In genomic region chr7:65007036-65007435, GRCh38 we compare ENCODE assay signal across 7 cellular contexts. TPM values are rescaled to one million over a fixed set of nuclear protein-coding genes. Genes with fewer than 3 reads are reported as not detected.
DNase-seq lines count a peak whose midpoint lies in the region; ATAC-seq and TF ChIP-seq lines count a peak whose summit lies in the region.
"Not testable (repeated sequence)": the region's sequence is repeated elsewhere in the genome, so short reads cannot be mapped to it uniquely, and the experiment has no call there.

No MANE protein-coding gene starts in this region.

- not testable (repeated sequence) for H3K9me3 ChIP-seq in SU-DHL-6 (ENCODE audit: insufficient read depth, low read length); mesenchymal stem cell (ENCODE audit: control insufficient read depth, low read length)

- H3K18ac ChIP-seq in mesenchymal stem cell (ENCODE audit: low read depth in 1 of 2, low read length in 2 of 2), result not testable (repeated sequence)

- peaks cover 44% of the 10 kb centered on the region for H3K79me2 ChIP-seq in SU-DHL-6 (ENCODE audit: insufficient read depth, low read length)

- peak overlapping the region; percentile 80 for H4K8ac ChIP-seq in mesenchymal stem cell (ENCODE audit: low read length)

- not testable (repeated sequence) for TF ChIP-seq CTCF in GM12864 (IDR thresholded peaks at IDR 0.05; ENCODE audit: low read depth, low read length, missing control alignments); SU-DHL-6 (IDR thresholded peaks at IDR 0.05; ENCODE audit: insufficient read depth, low read length, poor library complexity, severe bottlenecking)

- H3K27ac ChIP-seq in SU-DHL-6 (ENCODE audit: low read depth, low read length), result peak overlapping the region; percentile 62
- peak overlapping the region; percentile 63 for H3K27ac ChIP-seq in epithelial cell of prostate
- not testable (repeated sequence) for H3K27ac ChIP-seq in mesenchymal stem cell (ENCODE audit: low read length, poor library complexity, severe bottlenecking)

- H3K27ac Mint-ChIP-seq in activated naive CD8-positive, alpha-beta T cell treated with anti-CD3 and anti-CD28 coated beads for 36 hours, result peak overlapping the region; percentile 94

- H2AFZ ChIP-seq in SU-DHL-6 (ENCODE audit: low read depth, low read length, severe bottlenecking), result peak overlapping the region; percentile 85
- not testable (repeated sequence) for H2AFZ ChIP-seq in mesenchymal stem cell (ENCODE audit: low read depth, low read length)

- H2BK120ac ChIP-seq in mesenchymal stem cell (ENCODE audit: low read depth, low read length), result not testable (repeated sequence)

- H3K23ac ChIP-seq in mesenchymal stem cell (ENCODE audit: low read length in 2 of 2), result not testable (repeated sequence)

- peak overlapping the region; percentile 77; the same call in 1 of the 2 replicates for H3K4me3 ChIP-seq in GM12864 (ENCODE audit: low read depth, low read length)
- H3K4me3 ChIP-seq in SU-DHL-6 (ENCODE audit: insufficient read depth, low read length, poor library complexity, severe bottlenecking), result peak overlapping the region; percentile 27
- H3K4me3 ChIP-seq in mesenchymal stem cell (ENCODE audit: insufficient read depth in 1 of 2, low read depth in 1 of 2, low read length in 2 of 2), result peak overlapping the region in 1 of 2 experiments; percentile 93

- H3K79me1 ChIP-seq in mesenchymal stem cell (replicated peaks; ENCODE audit: low read length, poor library complexity, severe bottlenecking), result peaks cover 15% of the 10 kb centered on the region

- not testable (repeated sequence) for DNase-seq in GM12864 (ENCODE audit: low read depth); activated naive CD8-positive, alpha-beta T cell treated with anti-CD3 and anti-CD28 coated beads for 36 hours; epithelial cell of prostate (ENCODE audit: low read depth, low spot score); mesenchymal stem cell; sciatic nerve (ENCODE audit: low spot score)
- DNase-seq in NCI-H146 (lab: John Stamatoyannopoulos, UW), result peak; percentile 13

- not testable (repeated sequence) for H3K27me3 Mint-ChIP-seq in activated naive CD8-positive, alpha-beta T cell treated with anti-CD3 and anti-CD28 coated beads for 36 hours

- H3K9me3 Mint-ChIP-seq in activated naive CD8-positive, alpha-beta T cell treated with anti-CD3 and anti-CD28 coated beads for 36 hours, result peaks cover 17% of the 10 kb centered on the region

- not testable (repeated sequence) for H3K4ac ChIP-seq in mesenchymal stem cell (ENCODE audit: low read depth in 1 of 2, low read length in 2 of 2)

- H3K4me2 ChIP-seq in SU-DHL-6 (ENCODE audit: low read depth, low read length, poor library complexity, severe bottlenecking), result peak overlapping the region; percentile 68
- H3K4me2 ChIP-seq in mesenchymal stem cell (ENCODE audit: low read length, poor library complexity, severe bottlenecking), result not testable (repeated sequence)

- not testable (repeated sequence) for H3K4me1 ChIP-seq in mesenchymal stem cell (ENCODE audit: control insufficient read depth, insufficient read depth, low read depth, low read length)

- peaks cover 27% of the 10 kb centered on the region for H3K4me1 Mint-ChIP-seq in activated naive CD8-positive, alpha-beta T cell treated with anti-CD3 and anti-CD28 coated beads for 36 hours

- H3K36me3 ChIP-seq in SU-DHL-6 (ENCODE audit: low read length); mesenchymal stem cell (ENCODE audit: control insufficient read depth in 1 of 2, insufficient read depth in 2 of 2, low read depth in 1 of 2, low read length in 2 of 2): not testable (repeated sequence)

- ATAC-seq in sciatic nerve, result peak; percentile 45

- H3K27me3 ChIP-seq in SU-DHL-6 (ENCODE audit: low read length); mesenchymal stem cell (ENCODE audit: control insufficient read depth in 1 of 2, insufficient read depth in 1 of 2, low read length in 2 of 2): not testable (repeated sequence)

- H3K9ac ChIP-seq in SU-DHL-6 (ENCODE audit: low read length) (peak overlapping the region; percentile 88), mesenchymal stem cell (ENCODE audit: low read length) (peak overlapping the region; percentile 99)

- not testable (repeated sequence) for H3F3A ChIP-seq in SU-DHL-6 (ENCODE audit: insufficient read depth)

- not testable (repeated sequence) for H2AK5ac ChIP-seq in mesenchymal stem cell (ENCODE audit: low read length, severe bottlenecking)

- H3K14ac ChIP-seq in mesenchymal stem cell (ENCODE audit: low read length in 2 of 2), result not testable (repeated sequence)

- not testable (repeated sequence) for H2BK12ac ChIP-seq in mesenchymal stem cell (ENCODE audit: low read length in 2 of 2)

- H3K4me3 Mint-ChIP-seq in activated naive CD8-positive, alpha-beta T cell treated with anti-CD3 and anti-CD28 coated beads for 36 hours, result peak overlapping the region; percentile 38

- H3K9me2 ChIP-seq in SU-DHL-6 (replicated peaks; ENCODE audit: insufficient read depth, low read length), result not testable (repeated sequence)

- H2BK5ac ChIP-seq in mesenchymal stem cell (ENCODE audit: low read depth, low read length, poor library complexity, severe bottlenecking), result not testable (repeated sequence)

- 94% methylated on average over 1 of the region's 4 CpGs for WGBS in mesenchymal stem cell

- not testable (repeated sequence) for H4K91ac ChIP-seq in mesenchymal stem cell (ENCODE audit: low read length)

- intact Hi-C loops in sciatic nerve (cut with DNase I), result not testable (repeated sequence)

- not testable (repeated sequence) for H4K20me1 ChIP-seq in SU-DHL-6 (ENCODE audit: low read depth, low read length)

- H3K36me3 Mint-ChIP-seq in activated naive CD8-positive, alpha-beta T cell treated with anti-CD3 and anti-CD28 coated beads for 36 hours, result peaks cover 39% of the 10 kb centered on the region

- H2BK15ac ChIP-seq in mesenchymal stem cell (ENCODE audit: low read depth, poor library complexity, severe bottlenecking), result not testable (repeated sequence)

RNA-seq across cellular contexts. Expression of gene ERV3-1, which starts 0.5 kb away (rescaled TPM):
- 1 to 10 TPM; 5.3 to 6.1 TPM for total RNA-seq in activated naive CD8-positive, alpha-beta T cell treated with anti-CD3 and anti-CD28 coated beads for 36 hours
- 6.6 TPM for polyA plus RNA-seq in mesenchymal stem cell (2013, experiment 1 of 2)
- 7.5 TPM for polyA plus RNA-seq in mesenchymal stem cell (2013, experiment 2 of 2)
- total RNA-seq in sciatic nerve, result 26.8 TPM

RNA-seq across cellular contexts. Expression of gene ZNF117, which starts 16.2 kb away (rescaled TPM):
- 1 to 10 TPM; 2.9 to 3.2 TPM for total RNA-seq in activated naive CD8-positive, alpha-beta T cell treated with anti-CD3 and anti-CD28 coated beads for 36 hours
- polyA plus RNA-seq in mesenchymal stem cell (2013, experiment 1 of 2), result 3.1 TPM
- 2.8 TPM for polyA plus RNA-seq in mesenchymal stem cell (2013, experiment 2 of 2)
- total RNA-seq in sciatic nerve, result 24.4 TPM
